8 cellular contexts compared by ENCODE assay signal in the genomic region with DNA sequence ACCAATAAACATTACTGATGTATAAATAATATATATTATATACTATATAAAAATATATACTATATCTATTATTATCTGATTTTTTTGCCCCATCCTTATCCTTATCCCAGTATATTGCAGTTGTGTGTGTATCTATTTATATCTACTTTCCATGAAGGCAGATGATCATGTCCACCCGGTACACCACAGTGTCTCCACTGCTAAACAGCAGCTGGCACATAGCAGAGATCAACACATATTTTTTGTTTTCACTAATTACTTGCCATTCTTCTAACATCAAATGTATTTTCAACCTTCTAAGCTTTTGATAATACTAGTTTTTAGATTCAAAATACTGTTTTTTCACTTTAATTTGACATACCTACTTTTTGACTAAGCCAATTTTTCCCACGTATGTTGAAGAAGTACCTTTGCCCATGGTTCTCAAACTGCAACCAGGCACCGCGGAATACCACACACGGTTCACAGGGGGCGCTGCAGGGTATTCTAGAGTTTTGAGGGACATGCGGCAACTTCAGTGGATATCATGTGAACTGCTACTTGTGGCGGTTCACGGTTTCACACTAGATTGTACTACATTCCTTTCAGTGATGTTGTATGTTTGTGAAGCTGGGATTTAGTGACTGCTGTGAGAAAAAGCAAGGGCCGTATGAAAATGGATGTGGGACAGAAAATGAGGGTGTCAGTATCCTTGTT.
DNase-seq lines count a peak whose midpoint lies in the region; ATAC-seq and TF ChIP-seq lines count a peak whose summit lies in the region.

No MANE protein-coding gene starts in this region.

- peaks cover 13% of the 10 kb centered on the region for H3K27me3 Mint-ChIP-seq in type B pancreatic cell

- no peak overlapping the region for H3K4me3 ChIP-seq in GM12875 (ENCODE audit: low read depth, low read length)

- in situ Hi-C loops in SK-MEL-5 (cut with HindIII; ENCODE audit: low pct_unique_long_range_greater_than_20kb, low sequenced_read_pairs), result no loop called here

- no peaks in the 10 kb centered on the region for H3K4me1 Mint-ChIP-seq in type B pancreatic cell (ENCODE audit: unreplicated experiment)

- ATAC-seq in HG03039 (IDR thresholded peaks at IDR 0.05; ENCODE audit: unreplicated experiment) (peak; percentile 79), GM21423 (IDR thresholded peaks at IDR 0.05; ENCODE audit: unreplicated experiment) (no peak)

- no peak overlapping the region for H3K4me3 Mint-ChIP-seq in type B pancreatic cell

- peak; percentile 7 for DNase-seq in A172 (ENCODE audit: low spot score)
- DNase-seq in SK-MEL-5 (ENCODE audit: low read depth, low spot score), result peak; percentile 78
- peak; percentile 53 for DNase-seq in iPS DF 4.7 (ENCODE audit: extremely low read depth, low spot score)
- no peak for DNase-seq in type B pancreatic cell (ENCODE audit: extremely low spot score, unreplicated experiment)
- no peak for DNase-seq in cerebellum (ENCODE audit: low spot score)

- peak; percentile 51; the same call in 1 of the 2 replicates for TF ChIP-seq CTCF in GM12875 (IDR thresholded peaks at IDR 0.05; ENCODE audit: borderline replicate concordance, insufficient read depth, low read depth, low read length)
- TF ChIP-seq CTCF in type B pancreatic cell (conservative IDR thresholded peaks at IDR 0.05), result peak; percentile 80

- no peak overlapping the region for H3K27ac Mint-ChIP-seq in type B pancreatic cell

- no peaks in the 10 kb centered on the region for H3K9me3 Mint-ChIP-seq in type B pancreatic cell

- no peaks in the 10 kb centered on the region for H3K36me3 Mint-ChIP-seq in type B pancreatic cell

Comparison
In these comparisons a context has a peak if more than half of its experiments do, and no peak if none do; other contexts are left out.
1. DNase-seq: peak in A172 (single experiment), SK-MEL-5 (single experiment) and iPS DF 4.7 (single experiment); none in type B pancreatic cell (single experiment) and cerebellum (single experiment).